Comparison of ENCODE assay signal across 8 cellular contexts in the genomic region with DNA sequence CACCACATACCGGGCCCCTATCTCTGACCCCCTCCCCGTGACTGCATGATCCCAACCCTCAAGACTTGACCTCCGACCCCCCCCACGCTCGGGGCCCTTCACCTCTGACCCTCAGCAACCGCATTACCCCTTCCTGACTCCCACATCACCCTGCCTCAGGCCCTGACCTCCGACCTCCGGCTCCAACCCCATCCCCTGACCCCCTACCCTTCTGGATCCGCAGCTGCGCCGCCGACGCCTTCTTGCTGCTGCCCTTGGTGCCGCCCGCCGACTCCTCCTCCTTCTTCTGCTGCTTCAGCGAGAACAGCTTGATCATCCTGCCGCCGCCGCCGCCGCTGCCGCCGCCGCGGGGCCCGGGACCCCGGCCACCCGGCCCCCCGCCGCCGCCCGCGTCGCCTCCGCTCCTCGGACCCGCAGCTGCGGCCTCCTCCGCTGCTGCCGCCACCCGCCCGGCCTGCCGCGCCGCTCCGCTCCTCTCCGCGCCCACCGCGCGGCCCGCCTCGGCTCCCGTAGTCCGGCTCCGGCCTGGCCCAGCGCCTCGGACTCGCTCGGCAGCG. TPM values are rescaled to one million over a fixed set of nuclear protein-coding genes. Genes with fewer than 3 reads are reported as not detected.
DNase-seq lines count a peak whose midpoint lies in the region; ATAC-seq and TF ChIP-seq lines count a peak whose summit lies in the region.

Gene UBE2M, minus strand, starts transcription at position 546 of the 557 bp plus-strand sequence. Its CDS starts 230 bp downstream, at position 316.

- H3K9ac ChIP-seq in mammary epithelial cell (ENCODE audit: insufficient read depth, low read length): peak within 1 kb of the TSS; percentile 96

- H3K9me3 Mint-ChIP-seq in stimulated activated memory B cell treated with anti-CD40 and anti-IgM and Interleukin-4, amounts not matched to agents 10 μg/mL and 1 μg/mL and 100 μg/mL, for 72 hours: no peaks in the 10 kb centered on the region

- peaks cover 83% of the 10 kb centered on the region for H3K4me1 Mint-ChIP-seq in stimulated activated memory B cell treated with anti-CD40 and anti-IgM and Interleukin-4, amounts not matched to agents 10 μg/mL and 1 μg/mL and 100 μg/mL, for 72 hours

- POLR2A ChIA-PET in RWPE1 (lab: Yijun Ruan, JAX; ENCODE audit: low non-redundant PET): interaction anchor here (0.9 kb wide), 1 partner anchor 14 kb away, joined by 4 read pairs; the partner anchor contains the start of gene TRIM28

- H3K27me3 Mint-ChIP-seq in stimulated activated memory B cell treated with anti-CD40 and anti-IgM and Interleukin-4, amounts not matched to agents 10 μg/mL and 1 μg/mL and 100 μg/mL, for 72 hours: no peaks in the 10 kb centered on the region

- peak within 1 kb of the TSS; percentile 81 to 93 (median 88) for H3K4me3 ChIP-seq in mammary epithelial cell (replicated peaks in 1 of 3; ENCODE audit: insufficient read depth in 1 of 3, low read depth in 2 of 3, low read length in 3 of 3)

- BruUV-seq in mammary epithelial cell (replicated peaks; lab: Mats Ljungman, UMichigan): no TSS peak

- peaks cover 29% of the 10 kb centered on the region for H3K36me3 Mint-ChIP-seq in stimulated activated memory B cell treated with anti-CD40 and anti-IgM and Interleukin-4, amounts not matched to agents 10 μg/mL and 1 μg/mL and 100 μg/mL, for 72 hours

- peaks cover 47% of the 10 kb centered on the region for H3K4me1 ChIP-seq in mammary epithelial cell (ENCODE audit: insufficient read depth, low read length)

- in situ Hi-C loops in mammary epithelial cell (cut with MboI; ENCODE audit: low sequenced_read_pairs in 2 of 2): no loop called here

- H3K4me2 ChIP-seq in mammary epithelial cell (ENCODE audit: insufficient read depth, low read depth, low read length): peak within 1 kb of the TSS; percentile 91

- CTCF ChIA-PET in RWPE1 (lab: Yijun Ruan, JAX): interaction anchor here (0.6 to 0.7 kb wide), 2 partner anchors 8 to 40 kb away, joined by 3 to 5 read pairs; no protein-coding TSS in a partner anchor
- CTCF ChIA-PET in mammary epithelial cell (lab: Charles Lee; ENCODE audit: low non-redundant PET): no interaction called here

- ATAC-seq in GM21825 (IDR thresholded peaks at IDR 0.05; ENCODE audit: unreplicated experiment): peak; percentile 1
- peak; percentile 0 for ATAC-seq in stimulated activated memory B cell treated with anti-CD40 and anti-IgM and Interleukin-4, amounts not matched to agents 10 μg/mL and 1 μg/mL and 100 μg/mL, for 72 hours

- DNase-seq in RWPE1 (ENCODE audit: low spot score): no peak
- DNase-seq in mammary epithelial cell: no peak
- no peak for DNase-seq in NCI-H1092 (lab: John Stamatoyannopoulos, UW)
- DNase-seq in iPS-NIHi7 (ENCODE audit: extremely low spot score): no peak
- DNase-seq in cerebellar cortex (ENCODE audit: low spot score): no peak

- H3K4me3 Mint-ChIP-seq in stimulated activated memory B cell treated with anti-CD40 and anti-IgM and Interleukin-4, amounts not matched to agents 10 μg/mL and 1 μg/mL and 100 μg/mL, for 72 hours: peak within 1 kb of the TSS; percentile 89

- H3K27ac ChIP-seq in RWPE1: peak within 1 kb of the TSS; percentile 100
- H3K27ac ChIP-seq in mammary epithelial cell (ENCODE audit: insufficient read depth, low read depth, low read length): peak within 1 kb of the TSS; percentile 91
- peak within 1 kb of the TSS; percentile 100 for H3K27ac ChIP-seq in layer of hippocampus (ENCODE audit: low read depth, low read length)

- peaks cover 5% of the 10 kb centered on the region for H3K36me3 ChIP-seq in mammary epithelial cell (ENCODE audit: insufficient read depth, low read length)

- peak within 1 kb of the TSS; percentile 85 for H2AFZ ChIP-seq in mammary epithelial cell (ENCODE audit: low read depth, low read length)

- dilution Hi-C loops in mammary epithelial cell (cut with HindIII; ENCODE audit: low sequenced_read_pairs): no loop called here

- no peaks in the 10 kb centered on the region for H4K20me1 ChIP-seq in mammary epithelial cell (ENCODE audit: insufficient read depth, low read length)

- H3K79me2 ChIP-seq in mammary epithelial cell (ENCODE audit: insufficient read depth, low read length): peaks cover 45% of the 10 kb centered on the region

- 0% methylated on average over 2 of the region's 62 CpGs for WGBS in mammary epithelial cell (ENCODE audit: low coverage, missing lambda C conversion rate)

- peak within 1 kb of the TSS; percentile 100 for H3K27ac Mint-ChIP-seq in stimulated activated memory B cell treated with anti-CD40 and anti-IgM and Interleukin-4, amounts not matched to agents 10 μg/mL and 1 μg/mL and 100 μg/mL, for 72 hours

- TF ChIP-seq CTCF in RWPE1 (conservative IDR thresholded peaks at IDR 0.05; ENCODE audit: low read depth): no peak
- no peak for TF ChIP-seq CTCF in mammary epithelial cell (conservative IDR thresholded peaks at IDR 0.05 in 1 of 2, IDR thresholded peaks at IDR 0.05 in 1 of 2; ENCODE audit: extremely low read depth in 1 of 2, insufficient read depth in 1 of 2, low read depth in 1 of 2, low read length in 2 of 2)

- no peaks in the 10 kb centered on the region for H3K9me3 ChIP-seq in mammary epithelial cell (replicated peaks; ENCODE audit: insufficient read depth, low read length)

- intact Hi-C loops in mammary epithelial cell (cut with micrococcal nuclease): loop anchor here (2.0 kb wide), 1 partner anchor 13 kb away; the partner anchor contains the start of gene TRIM28

- H3K27me3 ChIP-seq in mammary epithelial cell (ENCODE audit: insufficient read depth, low read length): no peaks in the 10 kb centered on the region
- peaks cover 5% of the 10 kb centered on the region for H3K27me3 ChIP-seq in layer of hippocampus (ENCODE audit: control insufficient read depth, insufficient read depth, low read length)

RNA-seq across cellular contexts. Expression of gene UBE2M, which starts in this region (rescaled TPM):
- 10 to 100 TPM; 46.2 to 96.5 TPM for total RNA-seq in mammary epithelial cell
- polyA plus RNA-seq in mammary epithelial cell: 94.5 TPM
- polyA minus RNA-seq in mammary epithelial cell: 273 TPM
